Comparison of ENCODE assay signal across 8 cellular contexts in the genomic region with DNA sequence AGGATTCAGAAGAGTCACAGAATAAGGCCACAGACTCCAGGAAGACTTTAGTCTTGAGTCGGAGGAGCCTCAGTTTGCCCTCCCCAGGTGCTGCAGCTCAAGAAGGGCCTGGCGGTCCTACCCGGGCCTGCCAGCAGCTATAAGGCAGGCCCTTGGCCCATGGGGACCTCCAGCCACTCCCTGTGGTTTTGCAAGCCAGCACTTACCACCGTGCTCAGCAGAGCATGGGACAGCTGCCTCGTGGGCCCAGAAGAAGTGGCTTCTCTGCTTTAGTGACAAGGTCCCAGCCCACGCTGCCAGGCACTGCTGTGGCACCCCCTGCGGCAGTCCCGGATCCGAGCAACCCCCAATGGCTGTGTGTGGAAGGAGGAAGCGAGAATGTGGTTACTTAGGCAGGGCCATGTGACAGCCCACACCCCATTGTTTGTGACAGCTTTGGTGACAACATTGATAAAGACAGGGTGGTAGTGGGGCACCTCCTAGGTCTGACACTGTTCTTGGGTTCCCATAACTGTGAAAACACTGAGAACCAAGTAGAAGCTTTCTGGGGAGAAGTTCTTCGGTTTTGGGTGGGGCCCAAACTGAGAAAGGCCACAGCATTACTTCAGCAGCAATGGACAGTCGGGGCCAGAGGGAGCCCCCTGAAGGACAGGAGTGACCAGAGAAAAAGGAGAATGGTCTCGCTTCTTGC. TPM values are rescaled to one million over a fixed set of nuclear protein-coding genes. Genes with fewer than 3 reads are reported as not detected.
DNase-seq lines count a peak whose midpoint lies in the region; ATAC-seq and TF ChIP-seq lines count a peak whose summit lies in the region.

TSS of gene SELPLG (minus strand) at position 361 of the 691 bp plus-strand sequence. CDS start 9,587 bp downstream, outside the sequence.

- POLR2A ChIA-PET in AG04450 (lab: Yijun Ruan, JAX) (no interaction called here), activated B cell treated with CpG ODN at 0.5 μM for 24 hours (lab: Charles Lee) (interaction anchor here (0.6 to 14.3 kb wide), 12 partner anchors 8 to 1976 kb away, joined by 6 to 182 read pairs (median 14); partner anchors contain the start of genes CORO1C, ISCU and SART3)

- H3K4me1 ChIP-seq in psoas muscle = peaks cover 10% of the 10 kb centered on the region

- CTCF ChIA-PET in AG04450 (lab: Charles Lee) (interaction anchor here (0.9 to 1.2 kb wide), 2 partner anchors 16 to 63 kb away, joined by 3 to 6 read pairs; no protein-coding TSS in a partner anchor), activated B cell treated with CpG ODN at 0.5 μM for 24 hours (lab: Charles Lee) (interaction anchor here (0.7 to 11.9 kb wide), 8 partner anchors 12 to 169 kb away, joined by 3 to 137 read pairs (median 10); no protein-coding TSS in a partner anchor)

- intact Hi-C loops in activated B cell treated with CpG ODN at 0.5 μM for 24 hours (cut with micrococcal nuclease) = loop anchor here (1.0 to 2.0 kb wide), 6 partner anchors 9 to 223 kb away; partner anchors contain the start of gene SSH1
- intact Hi-C loops in dendritic cell treated with granulocyte-macrophage colony-stimulating factor and Interleukin-4, amounts not matched to agents 40 ng/mL and 50 ng/mL, for 4 days (cut with micrococcal nuclease) = loop anchor here (2.0 to 5.0 kb wide), 2 partner anchors 15 to 71 kb away; partner anchors contain the start of genes ISCU and SART3
- intact Hi-C loops in psoas muscle (cut with DNase I) = no loop called here

- H3K27ac ChIP-seq in AG04450 (ENCODE audit: low read depth, low read length) (peak within 1 kb of the TSS; percentile 2), psoas muscle (peak within 1 kb of the TSS; percentile 3)

- ATAC-seq in GM19372 (IDR thresholded peaks at IDR 0.05; ENCODE audit: low read depth, unreplicated experiment) (peak; percentile 48), HG03469 (IDR thresholded peaks at IDR 0.05; ENCODE audit: unreplicated experiment) (peak; percentile 29), activated B cell treated with CpG ODN at 0.5 μM for 24 hours (ENCODE audit: low read depth) (peak; percentile 76), psoas muscle (peak in 3 of 4 donors; percentile 21 to 25 (median 23))

- H3K4me3 Mint-ChIP-seq in activated B cell treated with CpG ODN at 0.5 μM for 24 hours = peak within 1 kb of the TSS; percentile 85
- H3K4me3 Mint-ChIP-seq in dendritic cell treated with granulocyte-macrophage colony-stimulating factor and Interleukin-4, amounts not matched to agents 40 ng/mL and 50 ng/mL, for 4 days = peak within 1 kb of the TSS; percentile 89

- H3K4me3 ChIP-seq in AG04450 (ENCODE audit: low read depth, low read length) = no peak within 1 kb of the TSS
- peak within 1 kb of the TSS; percentile 38 for H3K4me3 ChIP-seq in psoas muscle

- no peaks in the 10 kb centered on the region for H3K27me3 ChIP-seq in AG04450 (ENCODE audit: control insufficient read depth, insufficient read depth, low read length)
- H3K27me3 ChIP-seq in psoas muscle (ENCODE audit: insufficient read depth in 3 of 3, low read length in 2 of 3) = peaks cover 0 to 6% (median 0%) of the 10 kb centered on the region in 3 donors

- no peaks in the 10 kb centered on the region for H3K36me3 ChIP-seq in psoas muscle (ENCODE audit: insufficient read depth in 1 of 2, low read depth in 1 of 2)

- H3K9me3 ChIP-seq in AG04450 (ENCODE audit: control insufficient read depth, insufficient read depth, low read length) (no peaks in the 10 kb centered on the region), psoas muscle (no peaks in the 10 kb centered on the region)

- peaks cover 4% of the 10 kb centered on the region for H3K36me3 Mint-ChIP-seq in activated B cell treated with CpG ODN at 0.5 μM for 24 hours (ENCODE audit: low read depth)
- peaks cover 47% of the 10 kb centered on the region for H3K36me3 Mint-ChIP-seq in dendritic cell treated with granulocyte-macrophage colony-stimulating factor and Interleukin-4, amounts not matched to agents 40 ng/mL and 50 ng/mL, for 4 days (ENCODE audit: low read depth)

- DNase-seq in AG04450 (ENCODE audit: low read depth, low spot score) (no peak), activated B cell treated with CpG ODN at 0.5 μM for 24 hours (peak; percentile 79), psoas muscle (peak; percentile 55 to 78), NCI-H2029 treated with DMSO at 0.1 percent for 48 hours (lab: John Stamatoyannopoulos, UW) (no peak), NCI-H774 (lab: John Stamatoyannopoulos, UW) (no peak)

- TF ChIP-seq CTCF in AG04450 (IDR thresholded peaks at IDR 0.05; ENCODE audit: low read depth, low read length) (no peak), activated B cell treated with CpG ODN at 0.5 μM for 24 hours (IDR thresholded peaks at IDR 0.05) (no peak), psoas muscle (IDR thresholded peaks at IDR 0.05) (no peak)

- peak within 1 kb of the TSS; percentile 98 for H3K27ac Mint-ChIP-seq in activated B cell treated with CpG ODN at 0.5 μM for 24 hours
- H3K27ac Mint-ChIP-seq in dendritic cell treated with granulocyte-macrophage colony-stimulating factor and Interleukin-4, amounts not matched to agents 40 ng/mL and 50 ng/mL, for 4 days = peak within 1 kb of the TSS; percentile 95

- WGBS in psoas muscle, 3 donors = 64 to 81% (median 70%) methylated on average over 13 of the region's 13 CpGs

- H3K27me3 Mint-ChIP-seq in activated B cell treated with CpG ODN at 0.5 μM for 24 hours = no peaks in the 10 kb centered on the region
- H3K27me3 Mint-ChIP-seq in dendritic cell treated with granulocyte-macrophage colony-stimulating factor and Interleukin-4, amounts not matched to agents 40 ng/mL and 50 ng/mL, for 4 days = no peaks in the 10 kb centered on the region

- H3K4me1 Mint-ChIP-seq in activated B cell treated with CpG ODN at 0.5 μM for 24 hours = peaks cover 95% of the 10 kb centered on the region
- H3K4me1 Mint-ChIP-seq in dendritic cell treated with granulocyte-macrophage colony-stimulating factor and Interleukin-4, amounts not matched to agents 40 ng/mL and 50 ng/mL, for 4 days (ENCODE audit: low read depth) = peaks cover 81% of the 10 kb centered on the region

- H3K9me3 Mint-ChIP-seq in activated B cell treated with CpG ODN at 0.5 μM for 24 hours = no peaks in the 10 kb centered on the region
- no peaks in the 10 kb centered on the region for H3K9me3 Mint-ChIP-seq in dendritic cell treated with granulocyte-macrophage colony-stimulating factor and Interleukin-4, amounts not matched to agents 40 ng/mL and 50 ng/mL, for 4 days

RNA-seq across cellular contexts. Expression of gene SELPLG, which starts in this region (rescaled TPM):
- polyA plus RNA-seq in AG04450 (2011; rRNA removed) (6.1 and 9.8 TPM in 2 replicates), psoas muscle (1 to 10 TPM in 2 of 3 donors, under 1 TPM in 1; 0.62 to 3.8 (median 1.2) TPM)
- polyA minus RNA-seq in AG04450 (2011; rRNA and poly(A)+ RNA removed) = 5.1 and 5.7 TPM in 2 replicates
- total RNA-seq in activated B cell treated with CpG ODN at 0.5 μM for 24 hours (1.8 and 2.0 TPM in 2 replicates), psoas muscle (1 to 10 TPM; 1.5 to 2.3 (median 1.8) TPM)

Comparison
In these comparisons a context has a peak if more than half of its experiments do, and no peak if none do; other contexts are left out.
1. DNase-seq: peak in activated B cell treated with CpG ODN at 0.5 μM for 24 hours (single experiment) and psoas muscle (2 of 2); none in AG04450 (single experiment), NCI-H2029 treated with DMSO at 0.1 percent for 48 hours (single experiment) and NCI-H774 (single experiment).
2. ATAC-seq: peak in every context shown above with its lines; median percentile 76 in activated B cell treated with CpG ODN at 0.5 μM for 24 hours; 48 in GM19372; 29 in HG03469; 23 in psoas muscle.
3. intact Hi-C loops: an anchor here in activated B cell treated with CpG ODN at 0.5 μM for 24 hours (1.0 to 2.0 kb wide) and dendritic cell treated with granulocyte-macrophage colony-stimulating factor and Interleukin-4, amounts not matched to agents 40 ng/mL and 50 ng/mL, for 4 days (2.0 to 5.0 kb wide); none called in psoas muscle.